8 cellular contexts compared by ENCODE assay signal in genomic region chr7:64045301-64046040, GRCh38. TPM values are rescaled to one million over a fixed set of nuclear protein-coding genes. Genes with fewer than 3 reads are reported as not detected.
A peak's percentile ranks its signal among the peaks of the same experiment; 100 is the strongest.
DNase-seq lines count a peak whose midpoint lies in the region; TF ChIP-seq lines count a peak whose summit lies in the region.

ZNF727 (plus strand) TSS chr7:64045434; CDS start chr7:64045622, 188 bp downstream.

- no peaks in the 10 kb centered on the region for H3K4me1 ChIP-seq in HEK293 (ENCODE audit: control insufficient read depth, insufficient read depth, low read length)

- H3K9me3 ChIP-seq in HEK293 (ENCODE audit: control insufficient read depth, insufficient read depth, low read depth, low read length) = no peaks in the 10 kb centered on the region

- H3K4me3 ChIP-seq in HEK293 (ENCODE audit: low read depth, low read length) (no peak within 1 kb of the TSS), H7 (ENCODE audit: insufficient read depth, low read depth, low read length) (no peak within 1 kb of the TSS)

- DNase-seq in T1000 (lab: John Stamatoyannopoulos, UW) (peak; percentile 83), hypothalamus (lab: John Stamatoyannopoulos, UW) (peak in 50 of 51 donors; percentile 1 to 87 (median 64)), GM03348 (ENCODE audit: low spot score) (no peak), H7 (no peak), NCI-H69 (lab: John Stamatoyannopoulos, UW) (no peak), NCI-H128 (lab: John Stamatoyannopoulos, UW; ENCODE audit: unreplicated experiment) (no peak)
- peak; percentile 29 for DNase-seq in stimulated activated CD4-positive, alpha-beta T cell treated with anti-CD3 and anti-CD28 coated beads, Interleukin-4, amount 100 ng/mL, for 1 hour

- CTCF ChIA-PET in HEK293 (lab: Yijun Ruan, JAX) = no interaction called here

- H3K36me3 ChIP-seq in HEK293 (ENCODE audit: control insufficient read depth in 2 of 2, insufficient read depth in 1 of 2, low read length in 2 of 2) (no peaks in the 10 kb centered on the region), H7 (replicated peaks; ENCODE audit: control insufficient read depth, insufficient read depth, low read length) (no peaks in the 10 kb centered on the region)

- POLR2A ChIA-PET in HEK293 (lab: Yijun Ruan, JAX) = no interaction called here

- H3K27me3 ChIP-seq in H7 (ENCODE audit: control insufficient read depth, insufficient read depth, low read length) = no peaks in the 10 kb centered on the region

- TF ChIP-seq CTCF in HEK293 (tag by site-specific recombination; IDR thresholded peaks at IDR 0.05) = no peak

- no peak within 1 kb of the TSS for H3K27ac ChIP-seq in HEK293 (ENCODE audit: extremely low read depth, low read depth, low read length)

TF ChIP-seq in HEK293, 187 proteins besides CTCF, POLR2A, EP300 and RAD21:
- TF ChIP-seq ZNF302 (tag by site-specific recombination; IDR thresholded peaks at IDR 0.05; ENCODE audit: low read depth) (no peak), SP2 (tag by site-specific recombination; IDR thresholded peaks at IDR 0.05) (peak; percentile 34), ZNF184 (tag by site-specific recombination; IDR thresholded peaks at IDR 0.05) (no peak), ZNF239 (tag by site-specific recombination; IDR thresholded peaks at IDR 0.05) (no peak), ZNF560 (tag by site-specific recombination; IDR thresholded peaks at IDR 0.05; ENCODE audit: borderline replicate concordance) (no peak), ZNF324 (tag by site-specific recombination; IDR thresholded peaks at IDR 0.05) (no peak), ZNF354C (tag by site-specific recombination; IDR thresholded peaks at IDR 0.05; ENCODE audit: borderline replicate concordance, low read depth) (no peak)
- TF ChIP-seq, protein P1, sequence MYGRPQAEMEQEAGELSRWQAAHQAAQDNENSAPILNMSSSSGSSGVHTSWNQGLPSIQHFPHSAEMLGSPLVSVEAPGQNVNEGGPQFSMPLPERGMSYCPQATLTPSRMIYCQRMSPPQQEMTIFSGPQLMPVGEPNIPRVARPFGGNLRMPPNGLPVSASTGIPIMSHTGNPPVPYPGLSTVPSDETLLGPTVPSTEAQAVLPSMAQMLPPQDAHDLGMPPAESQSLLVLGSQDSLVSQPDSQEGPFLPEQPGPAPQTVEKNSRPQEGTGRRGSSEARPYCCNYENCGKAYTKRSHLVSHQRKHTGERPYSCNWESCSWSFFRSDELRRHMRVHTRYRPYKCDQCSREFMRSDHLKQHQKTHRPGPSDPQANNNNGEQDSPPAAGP (tag by site-specific recombination; IDR thresholded peaks at IDR 0.05) = no peak

RNA-seq across cellular contexts. Expression of gene ZNF727, which starts in this region (rescaled TPM):
- total RNA-seq in H7 (2014; rRNA removed; shearing (Covaris generic)) = not detected in 2 replicates

Comparison
In these comparisons a context has a peak if more than half of its experiments do, and no peak if none do; other contexts are left out.
1. DNase-seq: peak in T1000 (single experiment), hypothalamus (50 of 51) and stimulated activated CD4-positive, alpha-beta T cell treated with anti-CD3 and anti-CD28 coated beads, Interleukin-4, amount 100 ng/mL, for 1 hour (single experiment); none in GM03348 (single experiment), H7 (single experiment), NCI-H69 (single experiment) and NCI-H128 (single experiment).